9 cellular contexts compared by ENCODE assay signal in the genomic region with DNA sequence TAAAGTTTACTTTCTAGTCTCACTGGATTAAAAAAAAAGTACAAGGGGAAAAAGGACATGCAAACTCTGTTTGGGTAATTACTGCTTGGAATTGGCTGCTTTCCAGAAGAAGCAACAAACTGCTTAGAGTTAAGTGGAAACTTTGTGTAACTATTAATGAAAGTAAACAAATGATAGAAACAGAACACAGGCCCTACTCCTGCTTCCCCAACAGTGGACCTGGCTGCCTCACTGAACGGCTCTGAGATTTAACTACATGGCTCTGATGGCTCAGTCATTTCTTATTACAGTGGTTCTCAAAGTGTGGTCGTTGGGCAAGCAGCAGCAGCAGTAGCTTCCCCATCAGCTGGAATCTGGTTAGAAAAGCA.
DNase-seq lines count a peak whose midpoint lies in the region; ATAC-seq, FAIRE-seq and TF ChIP-seq lines count a peak whose summit lies in the region.
"Had no signal": no experiment of that assay in that cellular context is flagged by ENCODE, and none has a peak within 500 bp of the region (broad histone marks: within the 10 kb centered on the region; RNA-seq: fewer than 3 reads in every experiment).

No MANE protein-coding gene starts in this region.

- peak; percentile 70 for ATAC-seq in HepG2
- no peak for ATAC-seq in GM18519 (IDR thresholded peaks at IDR 0.05; ENCODE audit: low FRiP score, unreplicated experiment)
- ATAC-seq in activated CD8-positive, alpha-beta memory T cell treated with anti-CD3 and anti-CD28 coated beads, Interleukin-2, amount 10 ng/mL, durations not matched to agents 7 days and 5 days: no peak

- intact Hi-C loops in HepG2 (cut with micrococcal nuclease; ENCODE audit: unreplicated experiment): no loop called here

- peak overlapping the region; percentile 19 for H3K27ac ChIP-seq in HepG2 (ENCODE audit: extremely low read length, insufficient read depth, low read length)
- H3K27ac ChIP-seq: psoas muscle had no signal

- no peak for TF ChIP-seq RAD21 in HepG2 (CRISPR knock-in tag; IDR thresholded peaks at IDR 0.05)

- TF ChIP-seq EP300 in HepG2 (IDR thresholded peaks at IDR 0.05; ENCODE audit: low read depth in 2 of 2, low read length in 2 of 2) (peak in 1 of 2 experiments; percentile 35; a peak in 1 of 4 replicates), HepG2 (CRISPR knock-in tag; IDR thresholded peaks at IDR 0.05; ENCODE audit: borderline replicate concordance) (no peak)

- no peak overlapping the region for H3K4me3 ChIP-seq in HFF-Myc (replicated peaks; ENCODE audit: low read depth, low read length)
- H3K4me3 ChIP-seq in HepG2 (replicated peaks in 1 of 3; ENCODE audit: insufficient read depth in 1 of 3, low read depth in 2 of 3, low read length in 3 of 3): no peak overlapping the region
- H3K4me3 ChIP-seq: psoas muscle had no signal

- POLR2A ChIA-PET in GM10248 (lab: Yijun Ruan, JAX) (no interaction called here), HepG2 (lab: Yijun Ruan, JAX) (no interaction called here)

- H3K36me3 Mint-ChIP-seq in activated CD8-positive, alpha-beta memory T cell treated with anti-CD3 and anti-CD28 coated beads, Interleukin-2, amount 10 ng/mL, durations not matched to agents 7 days and 5 days: peaks cover 28% of the 10 kb centered on the region

- H3K9me3 ChIP-seq in HepG2 (ENCODE audit: low read length): no peaks in the 10 kb centered on the region
- H3K9me3 ChIP-seq: psoas muscle had no signal

- no peak overlapping the region for H2AFZ ChIP-seq in HepG2 (ENCODE audit: low read length)

- H3K36me3 ChIP-seq in HepG2 (replicated peaks in 1 of 2; ENCODE audit: control insufficient read depth in 1 of 2, insufficient read depth in 2 of 2, low read length in 2 of 2): peaks cover 14 to 76% of the 10 kb centered on the region in 2 experiments

- H3K4me1 Mint-ChIP-seq in activated CD8-positive, alpha-beta memory T cell treated with anti-CD3 and anti-CD28 coated beads, Interleukin-2, amount 10 ng/mL, durations not matched to agents 7 days and 5 days: no peaks in the 10 kb centered on the region

- H3K27ac Mint-ChIP-seq in activated CD8-positive, alpha-beta memory T cell treated with anti-CD3 and anti-CD28 coated beads, Interleukin-2, amount 10 ng/mL, durations not matched to agents 7 days and 5 days: no peak overlapping the region

- H3K79me2 ChIP-seq in HepG2 (ENCODE audit: insufficient read depth, low read length): peaks cover 50% of the 10 kb centered on the region

- TF ChIP-seq CTCF in GM10248 (IDR thresholded peaks at IDR 0.05; ENCODE audit: control extremely low read depth, extremely low read depth, low read depth, missing control alignments) (no peak), HFF-Myc (IDR thresholded peaks at IDR 0.05; ENCODE audit: low read depth, low read length, missing control alignments) (no peak), HepG2 (CRISPR knock-in tag; IDR thresholded peaks at IDR 0.05) (no peak), GM20000 (IDR thresholded peaks at IDR 0.05; ENCODE audit: extremely low read depth, missing control alignments) (no peak)

- no TSS peak for BruUV-seq in HepG2 (replicated peaks; lab: Mats Ljungman, UMichigan)

- H3K27me3 ChIP-seq in HepG2 (ENCODE audit: control insufficient read depth in 1 of 2, insufficient read depth in 2 of 2, low read length in 2 of 2): no peaks in the 10 kb centered on the region

- TF ChIP-seq POLR2A in HepG2 (IDR thresholded peaks at IDR 0.05; ENCODE audit: insufficient read depth in 1 of 2, low read depth in 2 of 2, low read length in 2 of 2): no peak

- CTCF ChIA-PET in GM10248 (lab: Yijun Ruan, JAX) (interaction anchor here (0.7 to 2.5 kb wide), 7 partner anchors 9 to 92 kb away, joined by 3 to 10 read pairs (median 3); no protein-coding TSS in a partner anchor), HepG2 (lab: Yijun Ruan, JAX; ENCODE audit: low intra/inter-chr PET ratio, low total read pairs) (no interaction called here)
- CTCF ChIA-PET in activated CD8-positive, alpha-beta memory T cell treated with anti-CD3 and anti-CD28 coated beads, Interleukin-2, amount 10 ng/mL, durations not matched to agents 7 days and 5 days (lab: Charles Lee): no interaction called here

- H4K20me1 ChIP-seq in HepG2 (ENCODE audit: insufficient read depth, low read length): peaks cover 18% of the 10 kb centered on the region

- no peak overlapping the region for H3K4me2 ChIP-seq in HepG2 (ENCODE audit: low read depth, low read length)

- WGBS in HepG2 (ENCODE audit: low lambda C conversion rate): 51% methylated on average over 2 of the region's 2 CpGs

- no peak for FAIRE-seq in HepG2 (lab: Jason Lieb, UNC)

- no peaks in the 10 kb centered on the region for H3K27me3 Mint-ChIP-seq in activated CD8-positive, alpha-beta memory T cell treated with anti-CD3 and anti-CD28 coated beads, Interleukin-2, amount 10 ng/mL, durations not matched to agents 7 days and 5 days

- DNase-seq in GM10248 (ENCODE audit: extremely low spot score): peak; percentile 8
- peak; percentile 27 for DNase-seq in HFF-Myc (ENCODE audit: extremely low read depth, low read depth)
- DNase-seq in RPMI7951 (ENCODE audit: low read depth): peak; percentile 24
- DNase-seq in HepG2 (ENCODE audit: low spot score): peak; percentile 31
- no peak for DNase-seq in GM20000 (ENCODE audit: low spot score)
- DNase-seq in RKO (ENCODE audit: low spot score): no peak
- DNase-seq in activated CD8-positive, alpha-beta memory T cell treated with anti-CD3 and anti-CD28 coated beads, Interleukin-2, amount 10 ng/mL, durations not matched to agents 7 days and 5 days: no peak
- DNase-seq: psoas muscle had no signal

- peaks cover 2% of the 10 kb centered on the region for H3K9me3 Mint-ChIP-seq in activated CD8-positive, alpha-beta memory T cell treated with anti-CD3 and anti-CD28 coated beads, Interleukin-2, amount 10 ng/mL, durations not matched to agents 7 days and 5 days (ENCODE audit: low read depth)

- no peak overlapping the region for H3K4me3 Mint-ChIP-seq in activated CD8-positive, alpha-beta memory T cell treated with anti-CD3 and anti-CD28 coated beads, Interleukin-2, amount 10 ng/mL, durations not matched to agents 7 days and 5 days

- in situ Hi-C loops in HepG2 (cut with HindIII; ENCODE audit: extremely low pct_ligation_motif_present, low pct_unique_long_range_greater_than_20kb): no loop called here

- no peak overlapping the region for H3K9ac ChIP-seq in HepG2 (ENCODE audit: insufficient read depth, low read depth, low read length)

- peaks cover 43% of the 10 kb centered on the region for H3K4me1 ChIP-seq in HepG2 (ENCODE audit: insufficient read depth, low read length)
- H3K4me1 ChIP-seq: psoas muscle had no signal

TF ChIP-seq in HepG2, 621 proteins besides CTCF, POLR2A, EP300 and RAD21 (continues in another document):
- TF ChIP-seq JDP2 (CRISPR knock-in tag; IDR thresholded peaks at IDR 0.05; ENCODE audit: borderline replicate concordance) (no peak), ZSCAN29 (CRISPR knock-in tag; conservative IDR thresholded peaks at IDR 0.05) (no peak), CCDC6 (CRISPR knock-in tag; IDR thresholded peaks at IDR 0.05) (no peak), ZNF549 (CRISPR knock-in tag; IDR thresholded peaks at IDR 0.05) (no peak), HOXA3 (CRISPR knock-in tag; IDR thresholded peaks at IDR 0.05) (no peak), NFIC (IDR thresholded peaks at IDR 0.05; ENCODE audit: low read length) (peak; percentile 54; the same call in 1 of the 2 replicates), SP2 (CRISPR knock-in tag; IDR thresholded peaks at IDR 0.05) (no peak)
- TF ChIP-seq, protein P1, sequence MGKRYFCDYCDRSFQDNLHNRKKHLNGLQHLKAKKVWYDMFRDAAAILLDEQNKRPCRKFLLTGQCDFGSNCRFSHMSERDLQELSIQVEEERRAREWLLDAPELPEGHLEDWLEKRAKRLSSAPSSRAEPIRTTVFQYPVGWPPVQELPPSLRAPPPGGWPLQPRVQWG (CRISPR knock-in tag; IDR thresholded peaks at IDR 0.05; ENCODE audit: borderline replicate concordance, low read depth): no peak
- TF ChIP-seq, protein P2, sequence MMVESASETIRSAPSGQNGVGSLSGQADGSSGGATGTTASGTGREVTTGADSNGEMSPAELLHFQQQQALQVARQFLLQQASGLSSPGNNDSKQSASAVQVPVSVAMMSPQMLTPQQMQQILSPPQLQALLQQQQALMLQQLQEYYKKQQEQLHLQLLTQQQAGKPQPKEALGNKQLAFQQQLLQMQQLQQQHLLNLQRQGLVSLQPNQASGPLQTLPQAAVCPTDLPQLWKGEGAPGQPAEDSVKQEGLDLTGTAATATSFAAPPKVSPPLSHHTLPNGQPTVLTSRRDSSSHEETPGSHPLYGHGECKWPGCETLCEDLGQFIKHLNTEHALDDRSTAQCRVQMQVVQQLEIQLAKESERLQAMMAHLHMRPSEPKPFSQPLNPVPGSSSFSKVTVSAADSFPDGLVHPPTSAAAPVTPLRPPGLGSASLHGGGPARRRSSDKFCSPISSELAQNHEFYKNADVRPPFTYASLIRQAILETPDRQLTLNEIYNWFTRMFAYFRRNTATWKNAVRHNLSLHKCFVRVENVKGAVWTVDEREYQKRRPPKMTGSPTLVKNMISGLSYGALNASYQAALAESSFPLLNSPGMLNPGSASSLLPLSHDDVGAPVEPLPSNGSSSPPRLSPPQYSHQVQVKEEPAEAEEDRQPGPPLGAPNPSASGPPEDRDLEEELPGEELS (CRISPR knock-in tag; IDR thresholded peaks at IDR 0.05): peak; percentile 31

Comparison
In these comparisons a context has a peak if more than half of its experiments do, and no peak if none do; other contexts are left out.
1. DNase-seq: peak in GM10248 (single experiment), HFF-Myc (single experiment), RPMI7951 (single experiment) and HepG2 (single experiment); none in GM20000 (single experiment), RKO (single experiment) and activated CD8-positive, alpha-beta memory T cell treated with anti-CD3 and anti-CD28 coated beads, Interleukin-2, amount 10 ng/mL, durations not matched to agents 7 days and 5 days (single experiment).